Comparison of ENCODE assay signal across 1 cellular context in genomic region chr9:113302792-113303418, GRCh38.
TF ChIP-seq lines count a peak whose summit lies in the region.

TSS of gene RNF183 (minus strand) at chr9:113303376. CDS start at chr9:113298184, 5,192 bp downstream.

TF ChIP-seq in H1, 55 proteins besides CTCF, POLR2A, EP300 and RAD21:
- TF ChIP-seq HDAC2 (IDR thresholded peaks at IDR 0.05; ENCODE audit: borderline replicate concordance in 1 of 2, low read depth in 2 of 2, low read length in 2 of 2) (no peak), KDM1A (IDR thresholded peaks at IDR 0.05; ENCODE audit: borderline replicate concordance, low read length) (peak; percentile 33; the same call in 1 of the 2 replicates)
